Comparison of ENCODE assay signal across 10 cellular contexts in the genomic region with DNA sequence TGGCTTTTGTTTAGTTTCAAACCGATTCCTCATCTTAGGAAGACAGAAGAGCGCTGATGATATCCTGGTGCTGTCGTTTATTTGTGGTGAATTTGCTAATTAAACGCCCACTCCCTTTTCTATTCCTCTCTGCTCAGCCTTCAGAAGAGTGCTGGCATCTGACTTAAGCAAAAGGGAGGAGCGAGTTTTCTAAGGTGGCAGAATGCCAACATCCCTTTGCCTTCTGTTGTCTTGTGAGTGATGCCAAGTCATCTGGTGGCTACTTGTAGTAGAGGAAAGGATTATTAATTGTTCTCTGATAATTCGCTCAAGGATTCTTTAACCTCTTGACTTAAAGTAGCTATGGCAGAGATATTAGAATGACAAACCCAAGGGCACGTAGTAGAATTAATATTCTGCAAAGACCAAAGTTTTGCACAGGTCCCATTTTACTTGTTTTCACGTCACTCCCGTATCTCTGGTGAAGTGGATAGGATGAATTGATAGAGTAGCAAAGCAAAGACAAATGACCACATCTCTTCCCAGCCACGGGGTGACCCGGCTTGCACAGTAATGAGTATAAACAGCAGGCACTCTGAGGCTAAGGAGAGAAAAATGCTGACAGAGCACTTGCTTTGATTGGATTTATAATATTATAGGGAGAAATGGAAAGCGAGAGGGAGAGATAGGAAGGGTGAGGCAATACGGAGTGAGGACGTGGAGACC.
DNase-seq lines count a peak whose midpoint lies in the region; ATAC-seq and TF ChIP-seq lines count a peak whose summit lies in the region.
"Had no signal": no experiment of that assay in that cellular context is flagged by ENCODE, and none has a peak within 500 bp of the region (broad histone marks: within the 10 kb centered on the region; RNA-seq: fewer than 3 reads in every experiment).

No MANE protein-coding gene starts in this region.

- no peak overlapping the region for H3K18ac ChIP-seq in IMR-90 (ENCODE audit: low read depth, low read length)

- H3K36me3 ChIP-seq in IMR-90 (ENCODE audit: control insufficient read depth, insufficient read depth, low read length), result no peaks in the 10 kb centered on the region
- no peaks in the 10 kb centered on the region for H3K36me3 ChIP-seq in adipocyte (ENCODE audit: control insufficient read depth, insufficient read depth, low read length, severe bottlenecking)
- peaks cover 3% of the 10 kb centered on the region for H3K36me3 ChIP-seq in testis (ENCODE audit: low read depth, missing control alignments)
- no peaks in the 10 kb centered on the region for H3K36me3 ChIP-seq in BE2C

- H3K4ac ChIP-seq in IMR-90 (ENCODE audit: low read depth, low read length), result no peak overlapping the region

- 100% methylated on average over 3 of the region's 14 CpGs; no CpG with 5 or more reads in 1 of the 2 experiments for WGBS in IMR-90 (ENCODE audit: extremely low coverage in 2 of 2, insufficient read length in 1 of 2), 2 experiments
- WGBS in testis, 2 donors, result 47 to 61% methylated on average over 14 of the region's 14 CpGs

- H4K20me1 ChIP-seq in IMR-90 (ENCODE audit: insufficient read depth, low read length), result no peaks in the 10 kb centered on the region

- H3K9me3 ChIP-seq in IMR-90 (ENCODE audit: control insufficient read depth, insufficient read depth, low read length), result no peaks in the 10 kb centered on the region
- H3K9me3 ChIP-seq in adipocyte (ENCODE audit: control insufficient read depth, low read length), result no peaks in the 10 kb centered on the region
- no peaks in the 10 kb centered on the region for H3K9me3 ChIP-seq in testis
- H3K9me3 ChIP-seq in BE2C, result no peaks in the 10 kb centered on the region; the same call in 1 of the 2 replicates

- H3K79me1 ChIP-seq in IMR-90 (ENCODE audit: low read depth in 1 of 2, low read length in 2 of 2), result no peaks in the 10 kb centered on the region

- in situ Hi-C loops in IMR-90 (cut with MboI; ENCODE audit: low sequenced_read_pairs), result no loop called here

- DNase-seq in IMR-90, result peak; percentile 16
- peak; percentile 30 for DNase-seq in adipocyte (ENCODE audit: low read depth)
- peak; percentile 18 for DNase-seq in fibroblast of villous mesenchyme (ENCODE audit: low read depth)
- DNase-seq in testis, result peak; percentile 57
- no peak for DNase-seq in BE2C
- DNase-seq in NCI-H1436 treated with DMSO at 0.1 percent for 48 hours (lab: John Stamatoyannopoulos, UW), result no peak
- DNase-seq: activated effector memory CD4-positive, alpha-beta T cell treated with anti-CD3 and anti-CD28 coated beads, Interleukin-2, amount 50 U/mL, for 16 hours; SHP77 treated with DMSO at 0.1 percent for 48 hours had no signal

- TF ChIP-seq CTCF in IMR-90 (conservative IDR thresholded peaks at IDR 0.05; ENCODE audit: low read depth, low read length) (no peak), fibroblast of villous mesenchyme (IDR thresholded peaks at IDR 0.05; ENCODE audit: insufficient read depth, low read depth, low read length) (no peak), testis (IDR thresholded peaks at IDR 0.05) (no peak), BE2C (IDR thresholded peaks at IDR 0.05; ENCODE audit: low read depth, low read length) (no peak)

- H2BK120ac ChIP-seq in IMR-90 (ENCODE audit: low read depth, low read length), result no peak overlapping the region

- H4K91ac ChIP-seq in IMR-90 (ENCODE audit: insufficient read depth, low read depth, low read length), result no peak overlapping the region

- H3K27me3 ChIP-seq in IMR-90 (ENCODE audit: control insufficient read depth, insufficient read depth, low read length) (peaks cover 7% of the 10 kb centered on the region), adipocyte (replicated peaks; ENCODE audit: control insufficient read depth, insufficient read depth, low read length) (peaks cover 4% of the 10 kb centered on the region), testis (no peaks in the 10 kb centered on the region), BE2C (no peaks in the 10 kb centered on the region)

- no peak overlapping the region for H2BK15ac ChIP-seq in IMR-90 (ENCODE audit: low read depth, low read length)

- dilution Hi-C loops in IMR-90 (cut with HindIII; ENCODE audit: low sequenced_read_pairs, unreplicated experiment), result no loop called here

- H3K9ac ChIP-seq in IMR-90 (ENCODE audit: low read depth, low read length) (no peak overlapping the region), adipocyte (ENCODE audit: low read length) (no peak overlapping the region)

- H3K56ac ChIP-seq in IMR-90 (ENCODE audit: extremely low read depth, insufficient read depth, low read length), result no peak overlapping the region

- TF ChIP-seq POLR2A in IMR-90 (IDR thresholded peaks at IDR 0.05; ENCODE audit: low read depth, low read length) (no peak), testis (IDR thresholded peaks at IDR 0.05) (no peak)

- no peaks in the 10 kb centered on the region for H3K9me1 ChIP-seq in IMR-90 (ENCODE audit: insufficient read depth, low read length)

- H2BK20ac ChIP-seq in IMR-90 (ENCODE audit: low read depth, low read length), result no peak overlapping the region

- H4K8ac ChIP-seq in IMR-90 (ENCODE audit: low read depth in 2 of 2, low read length in 2 of 2), result no peak overlapping the region

- no peak overlapping the region for H3K14ac ChIP-seq in IMR-90 (replicated peaks; ENCODE audit: low read depth, low read length)

- no peak overlapping the region for H2BK5ac ChIP-seq in IMR-90 (ENCODE audit: low read depth, low read length, poor library complexity, severe bottlenecking)

- POLR2A ChIA-PET in IMR-90 (lab: Charles Lee; ENCODE audit: unreplicated experiment), result no interaction called here

- no peak overlapping the region for H3K23ac ChIP-seq in IMR-90 (ENCODE audit: low read depth, low read length)

- BruUV-seq in IMR-90 (replicated peaks; lab: Mats Ljungman, UMichigan), result no TSS peak

- no peaks in the 10 kb centered on the region for H3K4me1 ChIP-seq in IMR-90 (ENCODE audit: control insufficient read depth, insufficient read depth, low read length)
- no peaks in the 10 kb centered on the region for H3K4me1 ChIP-seq in adipocyte (ENCODE audit: control insufficient read depth, insufficient read depth, low read length)
- H3K4me1 ChIP-seq in testis, result no peaks in the 10 kb centered on the region
- no peaks in the 10 kb centered on the region for H3K4me1 ChIP-seq in BE2C

- no peak overlapping the region for H3K4me2 ChIP-seq in IMR-90 (ENCODE audit: low read depth, low read length)

- no peak overlapping the region for H3K27ac ChIP-seq in IMR-90 (ENCODE audit: insufficient read depth, low read length)
- no peak overlapping the region for H3K27ac ChIP-seq in testis

- H2AK9ac ChIP-seq in IMR-90 (replicated peaks; ENCODE audit: low read depth, low read length, poor library complexity), result no peak overlapping the region

- H4K5ac ChIP-seq in IMR-90 (ENCODE audit: low read depth, low read length), result no peak overlapping the region

- intact Hi-C loops in IMR-90 (cut with micrococcal nuclease), result no loop called here
- intact Hi-C loops in testis (cut with DNase I; ENCODE audit: low total_unique reads), result no loop called here

- H3K4me3 ChIP-seq in IMR-90 (ENCODE audit: insufficient read depth, low read depth, low read length) (no peak overlapping the region), adipocyte (ENCODE audit: low read length) (no peak overlapping the region), fibroblast of villous mesenchyme (ENCODE audit: low read depth, low read length) (no peak overlapping the region), testis (no peak overlapping the region), BE2C (ENCODE audit: low read depth, low read length) (no peak overlapping the region)

- TF ChIP-seq RAD21 in IMR-90 (IDR thresholded peaks at IDR 0.05; ENCODE audit: low read length), result no peak

- ATAC-seq in IMR-90 (ENCODE audit: low read depth) (no peak), HG03196 (IDR thresholded peaks at IDR 0.05; ENCODE audit: unreplicated experiment) (no peak)
- ATAC-seq: activated CD4-positive, CD25-positive, alpha-beta regulatory T cell treated with anti-CD3 and anti-CD28 coated beads, Interleukin-2, amount 50 U/mL, for 24 hours had no signal

- H2AK5ac ChIP-seq in IMR-90 (ENCODE audit: low read depth, low read length), result no peak overlapping the region

- CTCF ChIA-PET in IMR-90 (lab: Yijun Ruan, JAX), result no interaction called here

- no peak overlapping the region for H2AFZ ChIP-seq in IMR-90 (replicated peaks; ENCODE audit: low read length, poor library complexity)

TF ChIP-seq in IMR-90, 13 proteins besides CTCF, POLR2A, EP300 and RAD21:
- TF ChIP-seq MAFK (IDR thresholded peaks at IDR 0.05; ENCODE audit: low read depth, low read length) (peak; percentile 83), MAZ (IDR thresholded peaks at IDR 0.05; ENCODE audit: borderline replicate concordance, low read depth, low read length) (no peak)
TF ChIP-seq in IMR-90: peak in this region for 1.

Comparison
In these comparisons a context has a peak if more than half of its experiments do, and no peak if none do; other contexts are left out.
1. DNase-seq: peak in IMR-90 (single experiment), adipocyte (single experiment), fibroblast of villous mesenchyme (single experiment) and testis (single experiment); none in BE2C (single experiment) and NCI-H1436 treated with DMSO at 0.1 percent for 48 hours (single experiment).